Comparison of ENCODE assay signal across 25 cellular contexts in the genomic region with DNA sequence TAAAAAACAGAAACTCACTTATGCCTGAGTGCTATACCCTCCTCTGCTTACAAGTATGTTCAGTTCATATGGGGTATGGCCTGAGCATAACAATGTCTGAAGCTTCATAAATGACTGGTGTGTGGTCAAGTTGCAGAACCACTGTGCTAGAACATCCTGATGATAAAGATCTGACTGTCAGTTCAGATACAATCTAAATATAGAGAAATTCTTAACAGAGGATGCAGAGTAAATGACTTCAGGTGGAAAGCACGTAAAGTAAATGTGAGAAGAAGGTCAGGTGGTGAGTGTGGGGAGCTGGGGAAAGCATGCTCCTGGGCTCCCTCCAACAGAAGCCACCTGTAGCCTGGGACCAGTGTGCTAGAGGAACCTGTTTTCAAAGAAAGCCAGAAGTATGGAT.
A peak's percentile ranks its signal among the peaks of the same experiment; 100 is the strongest.
DNase-seq lines count a peak whose midpoint lies in the region; ATAC-seq and TF ChIP-seq lines count a peak whose summit lies in the region.
"Had no signal": no experiment of that assay in that cellular context is flagged by ENCODE, and none has a peak within 500 bp of the region (broad histone marks: within the 10 kb centered on the region; RNA-seq: fewer than 3 reads in every experiment).

No MANE protein-coding gene starts in this region.

- TF ChIP-seq CTCF in GM06990 (IDR thresholded peaks at IDR 0.05; ENCODE audit: insufficient read depth, low read length, poor library complexity, severe bottlenecking): no peak

- H3K27me3 ChIP-seq in GM06990 (replicated peaks; ENCODE audit: control insufficient read depth, insufficient read depth, low read length): no peaks in the 10 kb centered on the region
- H3K27me3 ChIP-seq: body of pancreas, esophagus squamous epithelium had no signal

- peaks cover 27% of the 10 kb centered on the region for H3K9me3 Mint-ChIP-seq in T-helper 2 cell treated with Interferon-gamma antibody and Interleukin-4, amounts not matched to agents 5 μg/mL and 100 μg/mL, for 36 hours

- no peak overlapping the region for H3K27ac Mint-ChIP-seq in T-helper 2 cell treated with Interferon-gamma antibody and Interleukin-4, amounts not matched to agents 5 μg/mL and 100 μg/mL, for 36 hours
- H3K27ac Mint-ChIP-seq: activated naive CD8-positive, alpha-beta T cell treated with anti-CD3 and anti-CD28 coated beads, Interleukin-2, amount 10 ng/mL, durations not matched to agents 7 days and 5 days; activated T-helper 2 cell treated with anti-CD3 and anti-CD28 coated beads, Interferon-gamma antibody, Interleukin-2, Interleukin-4, amounts not matched to agents 10 μg/mL and 5 μg/mL and 100 μg/mL, durations not matched to agents 14 hours and 24 hours and 36 hours; B cell; natural killer cell; stimulated activated naive B cell treated with anti-CD40 and anti-IgM and Interleukin-4, amounts not matched to agents 10 μg/mL and 1 μg/mL and 100 μg/mL, for 72 hours had no signal

- no peak overlapping the region for H3K4me3 Mint-ChIP-seq in T-helper 2 cell treated with Interferon-gamma antibody and Interleukin-4, amounts not matched to agents 5 μg/mL and 100 μg/mL, for 36 hours
- H3K4me3 Mint-ChIP-seq: activated naive CD8-positive, alpha-beta T cell treated with anti-CD3 and anti-CD28 coated beads, Interleukin-2, amount 10 ng/mL, durations not matched to agents 7 days and 5 days; B cell; natural killer cell; stimulated activated naive B cell treated with anti-CD40 and anti-IgM and Interleukin-4, amounts not matched to agents 10 μg/mL and 1 μg/mL and 100 μg/mL, for 72 hours had no signal

- H3K36me3 Mint-ChIP-seq in T-helper 2 cell treated with Interferon-gamma antibody and Interleukin-4, amounts not matched to agents 5 μg/mL and 100 μg/mL, for 36 hours (ENCODE audit: low read depth): no peaks in the 10 kb centered on the region
- H3K36me3 Mint-ChIP-seq: activated naive CD8-positive, alpha-beta T cell treated with anti-CD3 and anti-CD28 coated beads, Interleukin-2, amount 10 ng/mL, durations not matched to agents 7 days and 5 days; natural killer cell; stimulated activated naive B cell treated with anti-CD40 and anti-IgM and Interleukin-4, amounts not matched to agents 10 μg/mL and 1 μg/mL and 100 μg/mL, for 72 hours had no signal

- H3K36me3 ChIP-seq in GM06990 (ENCODE audit: control insufficient read depth, insufficient read depth, low read length): no peaks in the 10 kb centered on the region
- H3K36me3 ChIP-seq: esophagus squamous epithelium, thoracic aorta had no signal

- no peak overlapping the region for H3K4me3 ChIP-seq in GM06990 (replicated peaks; ENCODE audit: low read depth, low read length)
- H3K4me3 ChIP-seq: body of pancreas, esophagus squamous epithelium, thoracic aorta had no signal

- ATAC-seq in GM18861 (IDR thresholded peaks at IDR 0.05; ENCODE audit: unreplicated experiment) (peak; percentile 93), HG02759 (IDR thresholded peaks at IDR 0.05; ENCODE audit: unreplicated experiment) (peak; percentile 86), HG03565 (IDR thresholded peaks at IDR 0.05; ENCODE audit: unreplicated experiment) (peak; percentile 92)
- ATAC-seq: body of pancreas; left colon; stimulated activated naive B cell treated with anti-CD40 and anti-IgM and Interleukin-4, amounts not matched to agents 10 μg/mL and 1 μg/mL and 100 μg/mL, for 72 hours had no signal

- DNase-seq in GM06990 (ENCODE audit: extremely low read depth, insufficient read length) (peak; percentile 16), NOMO-1 treated with dmso at 0.1 percent for 144 hours (lab: John Stamatoyannopoulos, UW; ENCODE audit: unreplicated experiment) (no peak), DMS114 treated with DMSO at 0.1 percent for 48 hours (lab: John Stamatoyannopoulos, UW; ENCODE audit: unreplicated experiment) (no peak), activated gamma-delta T cell treated with Interleukin-2 at 50 U/mL for 16 hours (no peak)
- no peak for DNase-seq in T-helper 2 cell treated with Interferon-gamma antibody and Interleukin-4, amounts not matched to agents 5 μg/mL and 100 μg/mL, for 36 hours (ENCODE audit: low spot score)
- DNase-seq: activated CD4-positive, alpha-beta T cell treated with anti-CD3 and anti-CD28 coated beads, Interleukin-2, amount 50 U/mL, for 1 hour; activated CD8-positive, alpha-beta memory T cell treated with anti-CD3 and anti-CD28 coated beads, Interleukin-2, amount 50 U/mL, for 4 hours; activated naive CD8-positive, alpha-beta T cell treated with anti-CD3 and anti-CD28 coated beads, Interleukin-2, amount 10 ng/mL, durations not matched to agents 7 days and 5 days; body of pancreas; DMS79 treated with DMSO at 0.1 percent for 48 hours; effector memory CD4-positive, alpha-beta T cell; esophagus squamous epithelium; left colon; mesendoderm; natural killer cell; NCI-H1417 treated with DMSO at 0.1 percent for 48 hours; NCI-H526; SHP77 treated with DMSO at 0.1 percent for 48 hours; stimulated activated naive B cell treated with anti-CD40 and anti-IgM and Interleukin-4, amounts not matched to agents 10 μg/mL and 1 μg/mL and 100 μg/mL, for 72 hours had no signal

- H3K4me1 Mint-ChIP-seq in T-helper 2 cell treated with Interferon-gamma antibody and Interleukin-4, amounts not matched to agents 5 μg/mL and 100 μg/mL, for 36 hours (ENCODE audit: low read depth): no peaks in the 10 kb centered on the region
- H3K4me1 Mint-ChIP-seq: activated naive CD8-positive, alpha-beta T cell treated with anti-CD3 and anti-CD28 coated beads, Interleukin-2, amount 10 ng/mL, durations not matched to agents 7 days and 5 days; B cell; stimulated activated naive B cell treated with anti-CD40 and anti-IgM and Interleukin-4, amounts not matched to agents 10 μg/mL and 1 μg/mL and 100 μg/mL, for 72 hours had no signal

- H3K27me3 Mint-ChIP-seq in T-helper 2 cell treated with Interferon-gamma antibody and Interleukin-4, amounts not matched to agents 5 μg/mL and 100 μg/mL, for 36 hours (ENCODE audit: low read depth): no peaks in the 10 kb centered on the region
- H3K27me3 Mint-ChIP-seq: activated naive CD8-positive, alpha-beta T cell treated with anti-CD3 and anti-CD28 coated beads, Interleukin-2, amount 10 ng/mL, durations not matched to agents 7 days and 5 days; B cell; stimulated activated naive B cell treated with anti-CD40 and anti-IgM and Interleukin-4, amounts not matched to agents 10 μg/mL and 1 μg/mL and 100 μg/mL, for 72 hours had no signal
